In genomic region chr4:186159613-186160012, GRCh38 we compare ENCODE assay signal across 19 cellular contexts. TPM values are rescaled to one million over a fixed set of nuclear protein-coding genes. Genes with fewer than 3 reads are reported as not detected.
DNase-seq lines count a peak whose midpoint lies in the region; ATAC-seq and TF ChIP-seq lines count a peak whose summit lies in the region.
"Had no signal": no experiment of that assay in that cellular context is flagged by ENCODE, and none has a peak within 500 bp of the region (broad histone marks: within the 10 kb centered on the region; RNA-seq: fewer than 3 reads in every experiment).

No MANE protein-coding gene starts in this region.

- peaks cover 24% of the 10 kb centered on the region for H3F3A ChIP-seq in DOHH2 (ENCODE audit: control insufficient read depth, insufficient read depth)

- no peak overlapping the region for H3K27ac Mint-ChIP-seq in activated CD8-positive, alpha-beta T cell treated with anti-CD3 and anti-CD28 coated beads for 36 hours
- H3K27ac Mint-ChIP-seq: CD8-positive, alpha-beta T cell; T-helper 17 cell had no signal

- H3K27ac ChIP-seq in DOHH2 (ENCODE audit: low read depth, low read length) (peak overlapping the region; percentile 87), HEK293 (ENCODE audit: extremely low read depth, low read depth, low read length) (no peak overlapping the region)
- H3K27ac ChIP-seq: BLaER1 had no signal

- H3K36me3 Mint-ChIP-seq in activated CD8-positive, alpha-beta T cell treated with anti-CD3 and anti-CD28 coated beads for 36 hours (ENCODE audit: low read depth), result no peaks in the 10 kb centered on the region
- H3K36me3 Mint-ChIP-seq: CD8-positive, alpha-beta T cell had no signal

- H3K27me3 ChIP-seq in DOHH2 (ENCODE audit: control insufficient read depth, low read length), result no peaks in the 10 kb centered on the region
- H3K27me3 ChIP-seq: BLaER1 had no signal

- H3K4me1 Mint-ChIP-seq in activated CD8-positive, alpha-beta T cell treated with anti-CD3 and anti-CD28 coated beads for 36 hours (ENCODE audit: low read depth), result peaks cover 4% of the 10 kb centered on the region

- H4K20me1 ChIP-seq in DOHH2 (ENCODE audit: control insufficient read depth, insufficient read depth, low read depth, low read length), result no peaks in the 10 kb centered on the region
- H4K20me1 ChIP-seq: BLaER1 had no signal

- H3K4me1 ChIP-seq in DOHH2 (ENCODE audit: control insufficient read depth, low read length) (peaks cover 79% of the 10 kb centered on the region), HEK293 (ENCODE audit: control insufficient read depth, insufficient read depth, low read length) (no peaks in the 10 kb centered on the region)

- H3K79me2 ChIP-seq in DOHH2 (ENCODE audit: control insufficient read depth, low read length), result no peaks in the 10 kb centered on the region

- no peaks in the 10 kb centered on the region for H3K9me3 ChIP-seq in DOHH2 (ENCODE audit: control insufficient read depth, insufficient read depth, low read length)
- no peaks in the 10 kb centered on the region for H3K9me3 ChIP-seq in HEK293 (ENCODE audit: control insufficient read depth, insufficient read depth, low read depth, low read length)

- POLR2A ChIA-PET in HEK293 (lab: Yijun Ruan, JAX), result no interaction called here
- POLR2A ChIA-PET in activated CD8-positive, alpha-beta T cell treated with anti-CD3 and anti-CD28 coated beads for 36 hours (lab: Charles Lee), result no interaction called here

- ATAC-seq in activated CD8-positive, alpha-beta T cell treated with anti-CD3 and anti-CD28 coated beads for 36 hours, result peak; percentile 47
- peak; percentile 15 for ATAC-seq in left lobe of liver
- no peak for ATAC-seq in GM19463 (IDR thresholded peaks at IDR 0.05; ENCODE audit: unreplicated experiment)
- ATAC-seq: CD8-positive, alpha-beta T cell; T-helper 17 cell had no signal

- H3K4me3 Mint-ChIP-seq in activated CD8-positive, alpha-beta T cell treated with anti-CD3 and anti-CD28 coated beads for 36 hours, result no peak overlapping the region
- H3K4me3 Mint-ChIP-seq: CD8-positive, alpha-beta T cell; T-helper 17 cell had no signal

- intact Hi-C loops in activated CD8-positive, alpha-beta T cell treated with anti-CD3 and anti-CD28 coated beads for 36 hours (cut with micrococcal nuclease), result no loop called here

- H3K9me3 Mint-ChIP-seq in activated CD8-positive, alpha-beta T cell treated with anti-CD3 and anti-CD28 coated beads for 36 hours, result no peaks in the 10 kb centered on the region
- H3K9me3 Mint-ChIP-seq: CD8-positive, alpha-beta T cell had no signal

- peak overlapping the region; percentile 83 for H3K4me2 ChIP-seq in DOHH2 (ENCODE audit: low read length)
- H3K4me2 ChIP-seq: BLaER1 had no signal

- H3K27me3 Mint-ChIP-seq in activated CD8-positive, alpha-beta T cell treated with anti-CD3 and anti-CD28 coated beads for 36 hours, result peaks cover 5% of the 10 kb centered on the region

- H3K4me3 ChIP-seq in DOHH2 (ENCODE audit: low read length) (peak overlapping the region; percentile 40), HEK293 (ENCODE audit: low read depth, low read length) (no peak overlapping the region)
- H3K4me3 ChIP-seq: BLaER1 had no signal

- H3K36me3 ChIP-seq in DOHH2 (ENCODE audit: control insufficient read depth, low read length) (peaks cover 11% of the 10 kb centered on the region), HEK293 (ENCODE audit: control insufficient read depth in 2 of 2, insufficient read depth in 1 of 2, low read length in 2 of 2) (peaks cover 6 to 8% of the 10 kb centered on the region in 2 experiments; a peak in 2 of 3 replicates)
- H3K36me3 ChIP-seq: BLaER1 had no signal

- CTCF ChIA-PET in HEK293 (lab: Yijun Ruan, JAX), result interaction anchor here (0.9 kb wide), 1 partner anchor 536 kb away, joined by 4 read pairs; no protein-coding TSS in a partner anchor
- CTCF ChIA-PET in activated CD8-positive, alpha-beta T cell treated with anti-CD3 and anti-CD28 coated beads for 36 hours (lab: Charles Lee), result interaction anchor here (1.2 to 1.3 kb wide), 2 partner anchors 10 to 32 kb away, joined by 4 read pairs; partner anchors contain the start of gene CYP4V2

- TF ChIP-seq CTCF in DOHH2 (IDR thresholded peaks at IDR 0.05; ENCODE audit: low read depth, low read length, poor library complexity, severe bottlenecking), result no peak
- no peak for TF ChIP-seq CTCF in HEK293 (tag by site-specific recombination; IDR thresholded peaks at IDR 0.05)
- no peak for TF ChIP-seq CTCF in activated CD8-positive, alpha-beta T cell treated with anti-CD3 and anti-CD28 coated beads for 36 hours (IDR thresholded peaks at IDR 0.05)

- no peak for DNase-seq in activated CD8-positive, alpha-beta T cell treated with anti-CD3 and anti-CD28 coated beads for 36 hours
- DNase-seq in left lobe of liver (ENCODE audit: low spot score) (no peak), SKM-1 (lab: John Stamatoyannopoulos, UW; ENCODE audit: unreplicated experiment) (no peak)
- DNase-seq in activated T-cell treated with anti-CD3 and anti-CD28 coated beads, Interleukin-2, amount 50 U/mL, for 48 hours, result no peak
- DNase-seq: CD8-positive, alpha-beta T cell; HCEC 1CT; MV-4-11; NCI-H1436; NCI-H2081; NCI-H226; NCI-H524 treated with DMSO at 0.1 percent for 48 hours; NK-92 treated with Interleukin-12 subunit alpha and Interleukin-12 subunit beta, amount 100 ng/mL, for 24 hours; RPMI8226; SIG-M5; T-helper 17 cell had no signal

- H3K9me2 ChIP-seq in DOHH2 (replicated peaks; ENCODE audit: control insufficient read depth, low read length), result no peaks in the 10 kb centered on the region

TF ChIP-seq in HEK293, 187 proteins besides CTCF, POLR2A, EP300 and RAD21:
- TF ChIP-seq EGR2 (tag by site-specific recombination; IDR thresholded peaks at IDR 0.05; ENCODE audit: low read depth), result 0 out of 2 replicates have a peak, but pooled peaks have one; percentile 7
- TF ChIP-seq ZNF248 (tag by site-specific recombination; IDR thresholded peaks at IDR 0.05), result no peak

RNA-seq across cellular contexts. Expression of gene CYP4V2, which starts 31.8 kb away (rescaled TPM):
- total RNA-seq in activated CD8-positive, alpha-beta T cell treated with anti-CD3 and anti-CD28 coated beads for 36 hours, result 1 to 10 TPM; 4.8 to 5.1 TPM
- total RNA-seq in left lobe of liver, result 103 TPM

RNA-seq across cellular contexts. Expression of gene FAM149A, which starts 55.1 kb away (rescaled TPM):
- under 1 TPM; 0.38 to 0.52 TPM for total RNA-seq in activated CD8-positive, alpha-beta T cell treated with anti-CD3 and anti-CD28 coated beads for 36 hours
- total RNA-seq in left lobe of liver, result 33.4 TPM

Comparison
In these comparisons a context has a peak if more than half of its experiments do, and no peak if none do; other contexts are left out.
1. RNA of gene CYP4V2, which starts 31.8 kb away (total RNA-seq): 103 TPM in left lobe of liver (single experiment); 4.8 to 5.1 TPM in activated CD8-positive, alpha-beta T cell treated with anti-CD3 and anti-CD28 coated beads for 36 hours; every median in the first group is over 10 times any median in the second.
2. RNA of gene FAM149A, which starts 55.1 kb away (total RNA-seq): 33.4 TPM in left lobe of liver (single experiment); 0.38 to 0.52 TPM in activated CD8-positive, alpha-beta T cell treated with anti-CD3 and anti-CD28 coated beads for 36 hours; every median in the first group is over 10 times any median in the second.